In genomic region chr19:2246801-2247361, GRCh38 we compare ENCODE assay signal across 12 cellular contexts. TPM values are rescaled to one million over a fixed set of nuclear protein-coding genes. Genes with fewer than 3 reads are reported as not detected.
DNase-seq lines count a peak whose midpoint lies in the region; ATAC-seq and TF ChIP-seq lines count a peak whose summit lies in the region.
"Had no signal": no experiment of that assay in that cellular context is flagged by ENCODE, and none has a peak within 500 bp of the region (broad histone marks: within the 10 kb centered on the region; RNA-seq: fewer than 3 reads in every experiment).

No MANE protein-coding gene starts in this region.

- H3K36me3 Mint-ChIP-seq in immature natural killer cell (peaks cover 0 to 16% (median 6%) of the 10 kb centered on the region in 3 donors), T-cell (peaks cover 18% of the 10 kb centered on the region)
- H3K36me3 Mint-ChIP-seq: natural killer cell treated with Interleukin-12 subunit alpha and Interleukin-12 subunit beta and Interleukin-15 and Interleukin-18, amount 100 ng/mL, for 72 hours had no signal

- DNase-seq in A172 (ENCODE audit: low spot score) (peak; percentile 78), HT1080 (ENCODE audit: low read depth) (peak; percentile 43), brain microvascular endothelial cell (peak; percentile 45), iPS-NIHi11 (ENCODE audit: low spot score) (peak; percentile 65), NCI-H748 treated with DMSO at 0.1 percent for 48 hours (lab: John Stamatoyannopoulos, UW) (no peak), T-helper 2 cell (no peak), immature natural killer cell (no peak), T-cell (no peak)
- DNase-seq: activated T-cell treated with anti-CD3 and anti-CD28 coated beads, Interleukin-2, amount 50 U/mL, for 1 hour; trophoblast cell had no signal

- POLR2A ChIA-PET in T-cell (lab: Charles Lee): no interaction called here

- no peak overlapping the region for H3K27ac ChIP-seq in brain microvascular endothelial cell

- H3K36me3 ChIP-seq in brain microvascular endothelial cell (replicated peaks): peaks cover 55% of the 10 kb centered on the region

- in situ Hi-C loops in brain microvascular endothelial cell (cut with HindIII; ENCODE audit: low pct_ligation_motif_present, low sequenced_read_pairs): no loop called here

- peaks cover 17% of the 10 kb centered on the region for H3K27me3 ChIP-seq in brain microvascular endothelial cell (replicated peaks)

- H3K4me3 Mint-ChIP-seq in immature natural killer cell (no peak overlapping the region), T-cell (no peak overlapping the region)
- H3K4me3 Mint-ChIP-seq: natural killer cell treated with Interleukin-12 subunit alpha and Interleukin-12 subunit beta and Interleukin-15 and Interleukin-18, amount 100 ng/mL, for 72 hours had no signal

- no peak for ATAC-seq in T-cell (replicated peaks in 1 of 4)
- ATAC-seq: natural killer cell treated with Interleukin-12 subunit alpha and Interleukin-12 subunit beta and Interleukin-15 and Interleukin-18, amount 100 ng/mL, for 72 hours had no signal

- no peak overlapping the region for H3K27ac Mint-ChIP-seq in immature natural killer cell
- no peak overlapping the region for H3K27ac Mint-ChIP-seq in T-cell
- H3K27ac Mint-ChIP-seq: natural killer cell treated with Interleukin-12 subunit alpha and Interleukin-12 subunit beta and Interleukin-15 and Interleukin-18, amount 100 ng/mL, for 72 hours had no signal

- H3K4me1 Mint-ChIP-seq in immature natural killer cell (peaks cover 9 to 11% of the 10 kb centered on the region in 2 donors), T-cell (peaks cover 9 to 18% (median 12%) of the 10 kb centered on the region in 3 donors)

- no peaks in the 10 kb centered on the region for H3K9me3 Mint-ChIP-seq in immature natural killer cell
- H3K9me3 Mint-ChIP-seq in T-cell: no peaks in the 10 kb centered on the region
- H3K9me3 Mint-ChIP-seq: natural killer cell treated with Interleukin-12 subunit alpha and Interleukin-12 subunit beta and Interleukin-15 and Interleukin-18, amount 100 ng/mL, for 72 hours had no signal

- CTCF ChIA-PET in T-cell (lab: Charles Lee): no interaction called here

- no peak overlapping the region for H3K4me3 ChIP-seq in brain microvascular endothelial cell (ENCODE audit: low read depth, low read length)
- H3K4me3 ChIP-seq: smooth muscle cell had no signal

- H3K27me3 Mint-ChIP-seq in immature natural killer cell (ENCODE audit: low read depth in 3 of 3) (peaks cover 2 to 6% (median 4%) of the 10 kb centered on the region in 3 donors), T-cell (peaks cover 0 to 4% of the 10 kb centered on the region in 2 donors)
- H3K27me3 Mint-ChIP-seq: natural killer cell treated with Interleukin-12 subunit alpha and Interleukin-12 subunit beta and Interleukin-15 and Interleukin-18, amount 100 ng/mL, for 72 hours had no signal

- TF ChIP-seq CTCF in brain microvascular endothelial cell (IDR thresholded peaks at IDR 0.05; ENCODE audit: low read depth, low read length, missing control alignments): no peak

RNA-seq across cellular contexts. Expression of gene AMH, which starts 2.2 kb away (rescaled TPM):
- 8.5 and 10.0 TPM in 2 replicates for total RNA-seq in A172 (2014; rRNA removed; shearing (Covaris generic))
- total RNA-seq in HT1080 (2014; rRNA removed; shearing (Covaris generic)): 7.2 and 10.6 TPM in 2 replicates
- 2.8 and 3.4 TPM in 2 replicates for polyA plus RNA-seq in HT1080 (2015; cell fraction: cytosol; rRNA removed)
- 40.8 and 41.9 TPM in 2 replicates for polyA plus RNA-seq in HT1080 (2015; cell fraction: nucleus; rRNA removed)
- polyA plus RNA-seq in immature natural killer cell: not detected
- total RNA-seq in T-cell: 10 to 100 TPM in 2 of 5 donors, 1 to 10 TPM in 3; 2.1 to 13.5 (median 5.3) TPM

RNA-seq across cellular contexts. Expression of gene JSRP1, which starts 9.3 kb away (rescaled TPM):
- not detected in 2 replicates for total RNA-seq in A172 (2014; rRNA removed; shearing (Covaris generic))
- total RNA-seq in HT1080 (2014; rRNA removed; shearing (Covaris generic)): not detected in 2 replicates
- polyA plus RNA-seq in HT1080 (2015; cell fraction: cytosol; rRNA removed): not detected in 2 replicates
- polyA plus RNA-seq in HT1080 (2015; cell fraction: nucleus; rRNA removed): not detected in 2 replicates
- under 1 TPM in 1 of 3 donors, not detected in 2; 0.94 TPM for polyA plus RNA-seq in immature natural killer cell
- 1 to 10 TPM in 2 of 5 donors, under 1 TPM in 2, not detected in 1; 0.42 to 1.5 (median 1.0) TPM for total RNA-seq in T-cell
- total RNA-seq: smooth muscle cell had no signal
- polyA plus RNA-seq: smooth muscle cell had no signal

RNA-seq across cellular contexts. Expression of gene SF3A2, which starts 10.3 kb away (rescaled TPM):
- 41.1 and 42.9 TPM in 2 replicates for total RNA-seq in A172 (2014; rRNA removed; shearing (Covaris generic))
- total RNA-seq in HT1080 (2014; rRNA removed; shearing (Covaris generic)): 71.2 and 91.0 TPM in 2 replicates
- 63.4 and 73.2 TPM in 2 replicates for polyA plus RNA-seq in HT1080 (2015; cell fraction: cytosol; rRNA removed)
- polyA plus RNA-seq in HT1080 (2015; cell fraction: nucleus; rRNA removed): 124 and 132 TPM in 2 replicates
- 10 to 100 TPM in 2 of 3 donors, 1 to 10 TPM in 1; 6.2 to 40.9 (median 11.1) TPM for polyA plus RNA-seq in immature natural killer cell
- 100 to 1,000 TPM; 130 to 172 (median 161) TPM for total RNA-seq in T-cell

RNA-seq across cellular contexts. Expression of gene PLEKHJ1, which starts 10.8 kb away (rescaled TPM):
- 172 and 177 TPM in 2 replicates for total RNA-seq in A172 (2014; rRNA removed; shearing (Covaris generic))
- total RNA-seq in HT1080 (2014; rRNA removed; shearing (Covaris generic)): 146 and 152 TPM in 2 replicates
- 66.0 and 90.1 TPM in 2 replicates for polyA plus RNA-seq in HT1080 (2015; cell fraction: cytosol; rRNA removed)
- 79.1 and 88.2 TPM in 2 replicates for polyA plus RNA-seq in HT1080 (2015; cell fraction: nucleus; rRNA removed)
- polyA plus RNA-seq in immature natural killer cell: 100 to 1,000 TPM; 115 to 148 (median 117) TPM
- total RNA-seq in T-cell: 10 to 100 TPM; 38.3 to 87.0 (median 80.4) TPM

RNA-seq across cellular contexts. Expression of gene PEAK3, which starts 35.1 kb away (rescaled TPM):
- total RNA-seq in A172 (2014; rRNA removed; shearing (Covaris generic)): 0.22 and 1.7 TPM in 2 replicates
- total RNA-seq in HT1080 (2014; rRNA removed; shearing (Covaris generic)): 0.03 and 0.35 TPM in 2 replicates
- polyA plus RNA-seq in HT1080 (2015; cell fraction: cytosol; rRNA removed): 0.03 and 0.06 TPM in 2 replicates
- polyA plus RNA-seq in HT1080 (2015; cell fraction: nucleus; rRNA removed): not detected in 2 replicates
- 10 to 100 TPM in 1 of 3 donors, 1 to 10 TPM in 1, under 1 TPM in 1; 0.96 to 10.8 (median 2.5) TPM for polyA plus RNA-seq in immature natural killer cell
- under 1 TPM in 3 of 5 donors, not detected in 2; 0.22 to 0.49 (median 0.30) TPM for total RNA-seq in T-cell
- total RNA-seq: smooth muscle cell had no signal

Comparison
In these comparisons a context has a peak if more than half of its experiments do, and no peak if none do; other contexts are left out.
1. DNase-seq: peak in A172 (single experiment), HT1080 (single experiment), brain microvascular endothelial cell (single experiment) and iPS-NIHi11 (single experiment); none in NCI-H748 treated with DMSO at 0.1 percent for 48 hours (single experiment), T-helper 2 cell (0 of 5), immature natural killer cell (0 of 3) and T-cell (0 of 34).